ENCODE assay signal across 1 cellular context in genomic region chr5:51838459-51839253, GRCh38.
TF ChIP-seq lines count a peak whose summit lies in the region.

No MANE protein-coding gene starts in this region.

TF ChIP-seq in HepG2, 621 proteins besides CTCF, POLR2A, EP300 and RAD21 (continued from another document):
- TF ChIP-seq DBP (CRISPR knock-in tag; IDR thresholded peaks at IDR 0.05; ENCODE audit: not compliant biosample characterization) (no peak), KAT2B (IDR thresholded peaks at IDR 0.05; ENCODE audit: borderline replicate concordance, low read depth, low read length) (no peak), ZFP36 (IDR thresholded peaks at IDR 0.05; ENCODE audit: borderline replicate concordance, low read depth, low read length, partially characterized antibody) (no peak), ONECUT2 (CRISPR knock-in tag; IDR thresholded peaks at IDR 0.05) (no peak), ZBTB14 (CRISPR knock-in tag; IDR thresholded peaks at IDR 0.05) (no peak), ZNF138 (CRISPR knock-in tag; IDR thresholded peaks at IDR 0.05; ENCODE audit: low read depth) (no peak), ZNF790 (CRISPR knock-in tag; IDR thresholded peaks at IDR 0.05; ENCODE audit: borderline replicate concordance) (no peak), PBX2 (CRISPR knock-in tag; IDR thresholded peaks at IDR 0.05) (no peak), NRL (CRISPR knock-in tag; IDR thresholded peaks at IDR 0.05; ENCODE audit: borderline replicate concordance) (no peak), ZNF792 (CRISPR knock-in tag; IDR thresholded peaks at IDR 0.05) (no peak), ZMYM3 (CRISPR knock-in tag; IDR thresholded peaks at IDR 0.05) (no peak), REST (IDR thresholded peaks at IDR 0.05; ENCODE audit: borderline replicate concordance in 1 of 2, low read depth in 1 of 2, low read length in 2 of 2) (no peak), ATF2 (CRISPR knock-in tag; IDR thresholded peaks at IDR 0.05) (no peak)
